ENCODE assay signal across 25 cellular contexts in genomic region chr9:124808246-124808956, GRCh38. TPM values are rescaled to one million over a fixed set of nuclear protein-coding genes. Genes with fewer than 3 reads are reported as not detected.
DNase-seq lines count a peak whose midpoint lies in the region; ATAC-seq and TF ChIP-seq lines count a peak whose summit lies in the region.
"Had no signal": no experiment of that assay in that cellular context is flagged by ENCODE, and none has a peak within 500 bp of the region (broad histone marks: within the 10 kb centered on the region; RNA-seq: fewer than 3 reads in every experiment).

No MANE protein-coding gene starts in this region.

- H3K9me3 Mint-ChIP-seq in activated naive CD8-positive, alpha-beta T cell treated with anti-CD3 and anti-CD28 coated beads, Interleukin-2, amount 10 ng/mL, durations not matched to agents 7 days and 5 days, result no peaks in the 10 kb centered on the region
- H3K9me3 Mint-ChIP-seq in activated naive CD8-positive, alpha-beta T cell treated with anti-CD3 and anti-CD28 coated beads, Interleukin-2, amount 50 U/mL, for 24 hours, result no peaks in the 10 kb centered on the region
- H3K9me3 Mint-ChIP-seq: activated CD8-positive, alpha-beta T cell treated with anti-CD3 and anti-CD28 coated beads for 36 hours; activated naive CD4-positive, alpha-beta T cell treated with anti-CD3 and anti-CD28 coated beads, Interleukin-2, amount 50 U/mL, for 72 hours; dendritic cell treated with granulocyte-macrophage colony-stimulating factor and Interleukin-4, amounts not matched to agents 40 ng/mL and 50 ng/mL, for 4 days; immature natural killer cell; stimulated activated naive CD8-positive, alpha-beta T cell treated with anti-CD3 and anti-CD28 coated beads, Interleukin-15, Interleukin-2, amounts not matched to agents 100 ng/mL and 50 ng/mL, for 24 hours; T-helper 1 cell treated with Interleukin-12 subunit alpha and Interleukin-12 subunit beta and Interleukin-4 antibody, amounts not matched to agents 30 μg/mL and 1 μg/mL, for 36 hours had no signal

- WGBS in spleen, 5 donors, result 86 to 94% (median 90%) methylated on average over 12 of the region's 12 CpGs

- no peaks in the 10 kb centered on the region for H3K4me1 Mint-ChIP-seq in activated naive CD8-positive, alpha-beta T cell treated with anti-CD3 and anti-CD28 coated beads, Interleukin-2, amount 10 ng/mL, durations not matched to agents 7 days and 5 days
- H3K4me1 Mint-ChIP-seq in activated naive CD8-positive, alpha-beta T cell treated with anti-CD3 and anti-CD28 coated beads, Interleukin-2, amount 50 U/mL, for 24 hours, result peaks cover 3% of the 10 kb centered on the region
- H3K4me1 Mint-ChIP-seq: immature natural killer cell had no signal

- no peaks in the 10 kb centered on the region for H3K27me3 Mint-ChIP-seq in activated naive CD8-positive, alpha-beta T cell treated with anti-CD3 and anti-CD28 coated beads, Interleukin-2, amount 10 ng/mL, durations not matched to agents 7 days and 5 days
- H3K27me3 Mint-ChIP-seq in activated naive CD8-positive, alpha-beta T cell treated with anti-CD3 and anti-CD28 coated beads, Interleukin-2, amount 50 U/mL, for 24 hours, result peaks cover 2% of the 10 kb centered on the region
- H3K27me3 Mint-ChIP-seq: dendritic cell treated with granulocyte-macrophage colony-stimulating factor and Interleukin-4, amounts not matched to agents 40 ng/mL and 50 ng/mL, for 4 days; stimulated activated naive CD8-positive, alpha-beta T cell treated with anti-CD3 and anti-CD28 coated beads, Interleukin-15, Interleukin-2, amounts not matched to agents 100 ng/mL and 50 ng/mL, for 24 hours had no signal

- intact Hi-C loops in spleen (cut with DNase I; ENCODE audit: low total_unique reads), result no loop called here

- POLR2A ChIA-PET in activated naive CD8-positive, alpha-beta T cell treated with anti-CD3 and anti-CD28 coated beads, Interleukin-2, amount 10 ng/mL, durations not matched to agents 7 days and 5 days (lab: Charles Lee), result no interaction called here

- H3K4me3 ChIP-seq in spleen, result no peak overlapping the region
- H3K4me3 ChIP-seq: ascending aorta, GM23248, left ventricle myocardium inferior, skin epidermis had no signal

- H3K4me3 Mint-ChIP-seq in activated naive CD8-positive, alpha-beta T cell treated with anti-CD3 and anti-CD28 coated beads, Interleukin-2, amount 10 ng/mL, durations not matched to agents 7 days and 5 days, result no peak overlapping the region
- no peak overlapping the region for H3K4me3 Mint-ChIP-seq in activated naive CD8-positive, alpha-beta T cell treated with anti-CD3 and anti-CD28 coated beads, Interleukin-2, amount 50 U/mL, for 24 hours
- H3K4me3 Mint-ChIP-seq: activated CD8-positive, alpha-beta T cell treated with anti-CD3 and anti-CD28 coated beads for 36 hours; dendritic cell treated with granulocyte-macrophage colony-stimulating factor and Interleukin-4, amounts not matched to agents 40 ng/mL and 50 ng/mL, for 4 days; immature natural killer cell; stimulated activated naive CD8-positive, alpha-beta T cell treated with anti-CD3 and anti-CD28 coated beads, Interleukin-15, Interleukin-2, amounts not matched to agents 100 ng/mL and 50 ng/mL, for 24 hours; T-helper 1 cell treated with Interleukin-12 subunit alpha and Interleukin-12 subunit beta and Interleukin-4 antibody, amounts not matched to agents 30 μg/mL and 1 μg/mL, for 36 hours had no signal

- peak overlapping the region; percentile 45 for H3K27ac Mint-ChIP-seq in activated naive CD8-positive, alpha-beta T cell treated with anti-CD3 and anti-CD28 coated beads, Interleukin-2, amount 10 ng/mL, durations not matched to agents 7 days and 5 days
- no peak overlapping the region for H3K27ac Mint-ChIP-seq in activated naive CD8-positive, alpha-beta T cell treated with anti-CD3 and anti-CD28 coated beads, Interleukin-2, amount 50 U/mL, for 24 hours
- H3K27ac Mint-ChIP-seq: activated CD8-positive, alpha-beta T cell treated with anti-CD3 and anti-CD28 coated beads for 36 hours; activated naive CD4-positive, alpha-beta T cell treated with anti-CD3 and anti-CD28 coated beads, Interleukin-2, amount 50 U/mL, for 72 hours; dendritic cell treated with granulocyte-macrophage colony-stimulating factor and Interleukin-4, amounts not matched to agents 40 ng/mL and 50 ng/mL, for 4 days; immature natural killer cell; stimulated activated naive CD8-positive, alpha-beta T cell treated with anti-CD3 and anti-CD28 coated beads, Interleukin-15, Interleukin-2, amounts not matched to agents 100 ng/mL and 50 ng/mL, for 24 hours; T-helper 1 cell treated with Interleukin-12 subunit alpha and Interleukin-12 subunit beta and Interleukin-4 antibody, amounts not matched to agents 30 μg/mL and 1 μg/mL, for 36 hours had no signal

- peaks cover 0 to 61% (median 8%) of the 10 kb centered on the region in 6 donors for H3K4me1 ChIP-seq in spleen
- H3K4me1 ChIP-seq: ascending aorta had no signal

- no peaks in the 10 kb centered on the region for H3K36me3 Mint-ChIP-seq in activated naive CD8-positive, alpha-beta T cell treated with anti-CD3 and anti-CD28 coated beads, Interleukin-2, amount 10 ng/mL, durations not matched to agents 7 days and 5 days
- no peaks in the 10 kb centered on the region for H3K36me3 Mint-ChIP-seq in activated naive CD8-positive, alpha-beta T cell treated with anti-CD3 and anti-CD28 coated beads, Interleukin-2, amount 50 U/mL, for 24 hours (ENCODE audit: low read depth)
- H3K36me3 Mint-ChIP-seq: activated naive CD4-positive, alpha-beta T cell treated with anti-CD3 and anti-CD28 coated beads, Interleukin-2, amount 50 U/mL, for 72 hours; immature natural killer cell had no signal

- H3K27ac ChIP-seq in epithelial cell of prostate, result peak overlapping the region; percentile 21
- H3K27ac ChIP-seq in spleen, result peak overlapping the region in 5 of 8 donors; percentile 44 to 68 (median 57)
- H3K27ac ChIP-seq: ascending aorta, GM23248, left ventricle myocardium inferior had no signal

- no peak for DNase-seq in activated naive CD8-positive, alpha-beta T cell treated with anti-CD3 and anti-CD28 coated beads, Interleukin-2, amount 10 ng/mL, durations not matched to agents 7 days and 5 days
- no peak for DNase-seq in activated naive CD8-positive, alpha-beta T cell treated with anti-CD3 and anti-CD28 coated beads, Interleukin-2, amount 50 U/mL, for 24 hours
- DNase-seq in epithelial cell of prostate (ENCODE audit: low read depth, low spot score), result no peak
- DNase-seq in spleen, result no peak
- no peak for DNase-seq in GM13977 (ENCODE audit: low spot score)
- DNase-seq: 8988T; activated CD8-positive, alpha-beta T cell treated with anti-CD3 and anti-CD28 coated beads for 36 hours; Calu3; caudate nucleus; GM23248; hypothalamus; immature natural killer cell; left ventricle myocardium inferior; NCI-H1417 treated with DMSO at 0.1 percent for 48 hours; NCI-H345; NCI-H748 treated with DMSO at 0.1 percent for 48 hours; RPMI8226 had no signal

- H3K27me3 ChIP-seq in spleen (replicated peaks in 1 of 7), result no peaks in the 10 kb centered on the region
- H3K27me3 ChIP-seq: ascending aorta had no signal

- TF ChIP-seq POLR2A in spleen (IDR thresholded peaks at IDR 0.05), result no peak

- no peaks in the 10 kb centered on the region for H3K9me3 ChIP-seq in spleen
- H3K9me3 ChIP-seq: ascending aorta, left ventricle myocardium inferior had no signal

- in situ Hi-C loops in GM13977 (cut with MboI; ENCODE audit: low pct_unique_long_range_greater_than_20kb, low sequenced_read_pairs, unreplicated experiment), result no loop called here

- TF ChIP-seq CTCF in spleen (IDR thresholded peaks at IDR 0.05 in 8 of 11, conservative IDR thresholded peaks at IDR 0.05 in 3 of 11), result no peak
- no peak for TF ChIP-seq CTCF in GM13977 (IDR thresholded peaks at IDR 0.05; ENCODE audit: extremely low read depth, insufficient read depth, missing control alignments)

- H3K36me3 ChIP-seq in spleen, result peaks cover 0 to 34% (median 0%) of the 10 kb centered on the region in 6 donors
- H3K36me3 ChIP-seq: ascending aorta had no signal

- no peak for ATAC-seq in activated naive CD8-positive, alpha-beta T cell treated with anti-CD3 and anti-CD28 coated beads, Interleukin-2, amount 10 ng/mL, durations not matched to agents 7 days and 5 days (ENCODE audit: low read depth)
- ATAC-seq in activated naive CD8-positive, alpha-beta T cell treated with anti-CD3 and anti-CD28 coated beads, Interleukin-2, amount 50 U/mL, for 24 hours, result no peak
- ATAC-seq in GM18868 (IDR thresholded peaks at IDR 0.05; ENCODE audit: unreplicated experiment), result no peak
- ATAC-seq: activated CD8-positive, alpha-beta T cell treated with anti-CD3 and anti-CD28 coated beads for 36 hours; activated naive CD4-positive, alpha-beta T cell treated with anti-CD3 and anti-CD28 coated beads, Interleukin-2, amount 50 U/mL, for 72 hours had no signal

RNA-seq across cellular contexts. Expression of gene OLFML2A, which starts 31.5 kb away (rescaled TPM):
- not detected for total RNA-seq in activated naive CD8-positive, alpha-beta T cell treated with anti-CD3 and anti-CD28 coated beads, Interleukin-2, amount 10 ng/mL, durations not matched to agents 7 days and 5 days
- 100 to 1,000 TPM in 6 of 7 donors, 10 to 100 TPM in 1; 44.0 to 187 (median 139) TPM for total RNA-seq in spleen
- polyA plus RNA-seq in spleen, result 10 to 100 TPM in 1 of 3 donors, 1 to 10 TPM in 2; 3.0 to 12.5 (median 3.2) TPM
- total RNA-seq: activated CD8-positive, alpha-beta T cell treated with anti-CD3 and anti-CD28 coated beads for 36 hours; activated naive CD4-positive, alpha-beta T cell treated with anti-CD3 and anti-CD28 coated beads, Interleukin-2, amount 50 U/mL, for 72 hours had no signal
- polyA plus RNA-seq: immature natural killer cell had no signal

RNA-seq across cellular contexts. Expression of gene NR6A1, which starts 37.3 kb away (rescaled TPM):
- under 1 TPM; 0.06 to 0.11 TPM for total RNA-seq in activated naive CD8-positive, alpha-beta T cell treated with anti-CD3 and anti-CD28 coated beads, Interleukin-2, amount 10 ng/mL, durations not matched to agents 7 days and 5 days
- total RNA-seq in spleen, result 1 to 10 TPM; 1.7 to 3.7 (median 2.5) TPM
- polyA plus RNA-seq in spleen, result under 1 TPM; 0.14 to 0.35 (median 0.24) TPM
- total RNA-seq: GM23248 had no signal
- polyA plus RNA-seq: immature natural killer cell had no signal

RNA-seq across cellular contexts. Expression of gene WDR38, which starts 44.9 kb away (rescaled TPM):
- not detected for total RNA-seq in activated naive CD8-positive, alpha-beta T cell treated with anti-CD3 and anti-CD28 coated beads, Interleukin-2, amount 10 ng/mL, durations not matched to agents 7 days and 5 days
- not detected for total RNA-seq in spleen
- polyA plus RNA-seq in spleen, result not detected
- total RNA-seq: activated CD8-positive, alpha-beta T cell treated with anti-CD3 and anti-CD28 coated beads for 36 hours; activated naive CD4-positive, alpha-beta T cell treated with anti-CD3 and anti-CD28 coated beads, Interleukin-2, amount 50 U/mL, for 72 hours; ascending aorta; Calu3; GM23248; left ventricle myocardium inferior; mesenteric fat pad had no signal
- polyA plus RNA-seq: GM23248, immature natural killer cell had no signal

RNA-seq across cellular contexts. Expression of gene RPL35, which starts 53.4 kb away (rescaled TPM):
- 1,000 to 10,000 TPM; 1,398 to 1,411 TPM for total RNA-seq in activated naive CD8-positive, alpha-beta T cell treated with anti-CD3 and anti-CD28 coated beads, Interleukin-2, amount 10 ng/mL, durations not matched to agents 7 days and 5 days
- 1,000 to 10,000 TPM in 4 of 7 donors, 100 to 1,000 TPM in 3; 873 to 1,139 (median 1,001) TPM for total RNA-seq in spleen
- polyA plus RNA-seq in spleen, result 1,000 to 10,000 TPM; 7,414 to 8,208 (median 8,201) TPM

RNA-seq across cellular contexts. Expression of gene ARPC5L, which starts 53.5 kb away (rescaled TPM):
- 10 to 100 TPM; 68.2 to 70.2 TPM for total RNA-seq in activated naive CD8-positive, alpha-beta T cell treated with anti-CD3 and anti-CD28 coated beads, Interleukin-2, amount 10 ng/mL, durations not matched to agents 7 days and 5 days
- total RNA-seq in spleen, result 10 to 100 TPM; 33.6 to 50.4 (median 47.3) TPM
- polyA plus RNA-seq in spleen, result 10 to 100 TPM; 48.1 to 75.3 (median 48.9) TPM

Comparison
In these comparisons a context has a peak if more than half of its experiments do, and no peak if none do; other contexts are left out.
1. RNA of gene OLFML2A, which starts 31.5 kb away (total RNA-seq): 44.0 to 187 TPM in spleen; not detected in activated naive CD8-positive, alpha-beta T cell treated with anti-CD3 and anti-CD28 coated beads, Interleukin-2, amount 10 ng/mL, durations not matched to agents 7 days and 5 days; every median in the first group is over 10 times any median in the second.